ENCODE assay signal across 8 cellular contexts in genomic region chr20:48760403-48760889, GRCh38.
DNase-seq lines count a peak whose midpoint lies in the region; ATAC-seq and TF ChIP-seq lines count a peak whose summit lies in the region.

No MANE protein-coding gene starts in this region.

- H3K27me3 ChIP-seq in uterus: no peaks in the 10 kb centered on the region

- H3K4me1 ChIP-seq in OCI-LY7 (ENCODE audit: insufficient read depth, low read length, poor library complexity, severe bottlenecking) (peaks cover 45% of the 10 kb centered on the region), uterus (no peaks in the 10 kb centered on the region)

- intact Hi-C loops in OCI-LY7 (cut with micrococcal nuclease; ENCODE audit: unreplicated experiment): loop anchor here (2.0 kb wide), 1 partner anchor 58 kb away; no protein-coding TSS in a partner anchor
- intact Hi-C loops in left ventricle myocardium superior (cut with micrococcal nuclease): no loop called here
- intact Hi-C loops in uterus (cut with DNase I; ENCODE audit: low total_unique reads): no loop called here

- TF ChIP-seq POLR2A in uterus (IDR thresholded peaks at IDR 0.05): no peak

- peak; percentile 51 for ATAC-seq in left ventricle myocardium superior
- ATAC-seq in GM18870 (IDR thresholded peaks at IDR 0.05; ENCODE audit: unreplicated experiment): no peak

- no peaks in the 10 kb centered on the region for H4K20me1 ChIP-seq in OCI-LY7 (ENCODE audit: insufficient read depth, low read length)

- H3K4me2 ChIP-seq in OCI-LY7 (ENCODE audit: low read length): peak overlapping the region; percentile 50

- H3K9me3 ChIP-seq in OCI-LY7 (ENCODE audit: low read length): peaks cover 5% of the 10 kb centered on the region; the same call in 1 of the 2 replicates
- H3K9me3 ChIP-seq in uterus: no peaks in the 10 kb centered on the region

- TF ChIP-seq CTCF in OCI-LY7 (conservative IDR thresholded peaks at IDR 0.05; ENCODE audit: low read length): no peak
- no peak for TF ChIP-seq CTCF in uterus (IDR thresholded peaks at IDR 0.05)

- H3K27ac ChIP-seq in OCI-LY7 (ENCODE audit: low read depth, low read length, poor library complexity, severe bottlenecking) (peak overlapping the region; percentile 80), uterus (peak overlapping the region in 1 of 2 donors; percentile 15)

- H3K4me3 ChIP-seq in OCI-LY7 (ENCODE audit: low read depth, low read length, poor library complexity, severe bottlenecking): peak overlapping the region; percentile 33
- no peak overlapping the region for H3K4me3 ChIP-seq in uterus

- no peaks in the 10 kb centered on the region for H3K9me2 ChIP-seq in OCI-LY7 (ENCODE audit: insufficient read depth, low read length)

- DNase-seq in SKM-1 treated with dmso at 0.1 percent for 144 hours (lab: John Stamatoyannopoulos, UW; ENCODE audit: unreplicated experiment): peak; percentile 52
- no peak for DNase-seq in SKM-1 (lab: John Stamatoyannopoulos, UW; ENCODE audit: unreplicated experiment)
- peak; percentile 77 for DNase-seq in OCI-LY7 (ENCODE audit: low spot score)
- peak; percentile 50 to 58 for DNase-seq in activated T-helper 1 cell treated with anti-CD3 and anti-CD28 coated beads, Interleukin-2, amount 50 U/mL, for 16 hours (ENCODE audit: low read depth in 1 of 2, low spot score in 1 of 2)
- no peak for DNase-seq in left ventricle myocardium superior
- DNase-seq in stimulated activated CD8-positive, alpha-beta memory T cell treated with anti-CD3 and anti-CD28 coated beads, Interleukin-4, amount 100 ng/mL, for 48 hours: peak; percentile 78
- no peak for DNase-seq in uterus

- peak overlapping the region; percentile 53; the same call in 1 of the 2 replicates for H2AFZ ChIP-seq in OCI-LY7 (ENCODE audit: low read length)

- H3K36me3 ChIP-seq in OCI-LY7 (ENCODE audit: insufficient read depth, low read length) (peaks cover 12% of the 10 kb centered on the region), uterus (no peaks in the 10 kb centered on the region)

- CTCF ChIA-PET in OCI-LY7 (lab: Charles Lee; ENCODE audit: unreplicated experiment): no interaction called here

- no TSS peak for BruUV-seq in OCI-LY7 (replicated peaks; lab: Mats Ljungman, UMichigan)

- H3K79me2 ChIP-seq in OCI-LY7 (ENCODE audit: insufficient read depth, low read depth, low read length): no peaks in the 10 kb centered on the region

- POLR2A ChIA-PET in OCI-LY7 (lab: Charles Lee): no interaction called here

Comparison
In these comparisons a context has a peak if more than half of its experiments do, and no peak if none do; other contexts are left out.
1. DNase-seq: peak in SKM-1 treated with dmso at 0.1 percent for 144 hours (single experiment), OCI-LY7 (single experiment), activated T-helper 1 cell treated with anti-CD3 and anti-CD28 coated beads, Interleukin-2, amount 50 U/mL, for 16 hours (2 of 2) and stimulated activated CD8-positive, alpha-beta memory T cell treated with anti-CD3 and anti-CD28 coated beads, Interleukin-4, amount 100 ng/mL, for 48 hours (single experiment); none in SKM-1 (single experiment), left ventricle myocardium superior (single experiment) and uterus (0 of 2).